ENCODE assay signal across 2 cellular contexts in genomic region chr6:42726026-42726425, GRCh38.
TF ChIP-seq lines count a peak whose summit lies in the region.

No MANE protein-coding gene starts in this region.

TF ChIP-seq in SK-N-SH, 30 proteins besides CTCF, POLR2A, EP300 and RAD21 (continued from another document):
- TF ChIP-seq, protein P1, sequence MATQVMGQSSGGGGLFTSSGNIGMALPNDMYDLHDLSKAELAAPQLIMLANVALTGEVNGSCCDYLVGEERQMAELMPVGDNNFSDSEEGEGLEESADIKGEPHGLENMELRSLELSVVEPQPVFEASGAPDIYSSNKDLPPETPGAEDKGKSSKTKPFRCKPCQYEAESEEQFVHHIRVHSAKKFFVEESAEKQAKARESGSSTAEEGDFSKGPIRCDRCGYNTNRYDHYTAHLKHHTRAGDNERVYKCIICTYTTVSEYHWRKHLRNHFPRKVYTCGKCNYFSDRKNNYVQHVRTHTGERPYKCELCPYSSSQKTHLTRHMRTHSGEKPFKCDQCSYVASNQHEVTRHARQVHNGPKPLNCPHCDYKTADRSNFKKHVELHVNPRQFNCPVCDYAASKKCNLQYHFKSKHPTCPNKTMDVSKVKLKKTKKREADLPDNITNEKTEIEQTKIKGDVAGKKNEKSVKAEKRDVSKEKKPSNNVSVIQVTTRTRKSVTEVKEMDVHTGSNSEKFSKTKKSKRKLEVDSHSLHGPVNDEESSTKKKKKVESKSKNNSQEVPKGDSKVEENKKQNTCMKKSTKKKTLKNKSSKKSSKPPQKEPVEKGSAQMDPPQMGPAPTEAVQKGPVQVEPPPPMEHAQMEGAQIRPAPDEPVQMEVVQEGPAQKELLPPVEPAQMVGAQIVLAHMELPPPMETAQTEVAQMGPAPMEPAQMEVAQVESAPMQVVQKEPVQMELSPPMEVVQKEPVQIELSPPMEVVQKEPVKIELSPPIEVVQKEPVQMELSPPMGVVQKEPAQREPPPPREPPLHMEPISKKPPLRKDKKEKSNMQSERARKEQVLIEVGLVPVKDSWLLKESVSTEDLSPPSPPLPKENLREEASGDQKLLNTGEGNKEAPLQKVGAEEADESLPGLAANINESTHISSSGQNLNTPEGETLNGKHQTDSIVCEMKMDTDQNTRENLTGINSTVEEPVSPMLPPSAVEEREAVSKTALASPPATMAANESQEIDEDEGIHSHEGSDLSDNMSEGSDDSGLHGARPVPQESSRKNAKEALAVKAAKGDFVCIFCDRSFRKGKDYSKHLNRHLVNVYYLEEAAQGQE (IDR thresholded peaks at IDR 0.05; ENCODE audit: low read depth, low read length) = no peak
- TF ChIP-seq, protein P2, sequence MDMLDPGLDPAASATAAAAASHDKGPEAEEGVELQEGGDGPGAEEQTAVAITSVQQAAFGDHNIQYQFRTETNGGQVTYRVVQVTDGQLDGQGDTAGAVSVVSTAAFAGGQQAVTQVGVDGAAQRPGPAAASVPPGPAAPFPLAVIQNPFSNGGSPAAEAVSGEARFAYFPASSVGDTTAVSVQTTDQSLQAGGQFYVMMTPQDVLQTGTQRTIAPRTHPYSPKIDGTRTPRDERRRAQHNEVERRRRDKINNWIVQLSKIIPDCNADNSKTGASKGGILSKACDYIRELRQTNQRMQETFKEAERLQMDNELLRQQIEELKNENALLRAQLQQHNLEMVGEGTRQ (IDR thresholded peaks at IDR 0.05; ENCODE audit: borderline replicate concordance, low read depth, low read length) = no peak
- TF ChIP-seq RXRA (IDR thresholded peaks at IDR 0.05; ENCODE audit: borderline replicate concordance, low read depth) (no peak), ELF1 (IDR thresholded peaks at IDR 0.05) (no peak), ZBTB33 (IDR thresholded peaks at IDR 0.05; ENCODE audit: borderline replicate concordance, low read depth) (no peak), NFIC (IDR thresholded peaks at IDR 0.05; ENCODE audit: borderline replicate concordance) (no peak)

TF ChIP-seq in SK-N-SH treated with all-trans-retinoic acid at 6 μM for 48 hours, 23 proteins besides CTCF, POLR2A, EP300 and RAD21 (continued from another document):
- TF ChIP-seq PATZ1 (CRISPR knock-in tag; IDR thresholded peaks at IDR 0.05; ENCODE audit: borderline replicate concordance) (no peak), ZNF8 (CRISPR knock-in tag; IDR thresholded peaks at IDR 0.05) (no peak), ESRRG (CRISPR knock-in tag; IDR thresholded peaks at IDR 0.05) (no peak), TCF4 (CRISPR knock-in tag; IDR thresholded peaks at IDR 0.05; ENCODE audit: borderline replicate concordance) (no peak), GLIS3 (CRISPR knock-in tag; IDR thresholded peaks at IDR 0.05) (no peak)
